ENCODE assay signal across 1 cellular context in the genomic region with DNA sequence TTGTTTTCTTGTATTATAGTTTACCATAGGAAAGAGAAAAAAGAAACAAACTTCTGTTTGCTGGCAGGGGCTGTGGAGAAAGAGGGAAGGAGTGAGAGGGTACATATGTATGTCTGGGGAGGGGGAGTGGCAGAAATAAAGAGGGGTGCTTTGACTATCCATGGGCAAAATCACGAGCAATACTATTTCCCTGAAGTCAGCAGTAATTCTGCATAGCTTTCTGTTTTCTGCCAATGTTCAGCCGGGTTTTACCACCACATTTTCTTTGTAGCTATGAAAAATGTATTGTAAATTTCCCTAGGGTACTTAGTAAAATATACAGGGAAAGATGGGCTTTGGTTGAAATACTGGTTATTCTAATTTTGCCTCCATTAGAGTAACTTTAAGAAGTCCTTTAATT.
TF ChIP-seq lines count a peak whose summit lies in the region.

No MANE protein-coding gene starts in this region.

TF ChIP-seq in GM23338, 12 proteins besides CTCF, POLR2A, EP300 and RAD21:
- no peak for TF ChIP-seq REST (IDR thresholded peaks at IDR 0.05; ENCODE audit: unreplicated experiment)
- TF ChIP-seq STAT1 (IDR thresholded peaks at IDR 0.05; ENCODE audit: unreplicated experiment): no peak
- TF ChIP-seq ZNF114 (CRISPR knock-in tag; IDR thresholded peaks at IDR 0.05): no peak
- no peak for TF ChIP-seq NANOG (IDR thresholded peaks at IDR 0.05; ENCODE audit: borderline replicate concordance)
- TF ChIP-seq EZH2 (IDR thresholded peaks at IDR 0.05; ENCODE audit: low read depth, unreplicated experiment): no peak
- TF ChIP-seq POLR2AphosphoS5 (IDR thresholded peaks at IDR 0.05; ENCODE audit: low read depth): no peak
- TF ChIP-seq JUNB (IDR thresholded peaks at IDR 0.05; ENCODE audit: unreplicated experiment): no peak
- no peak for TF ChIP-seq ZNF462 (CRISPR knock-in tag; IDR thresholded peaks at IDR 0.05)
- no peak for TF ChIP-seq EZH2phosphoT487 (IDR thresholded peaks at IDR 0.05; ENCODE audit: unreplicated experiment)
- TF ChIP-seq ZNF331 (CRISPR knock-in tag; IDR thresholded peaks at IDR 0.05; ENCODE audit: low read depth): no peak
- TF ChIP-seq ETS1 (IDR thresholded peaks at IDR 0.05): no peak
- no peak for TF ChIP-seq CREB1 (CRISPR knock-in tag; IDR thresholded peaks at IDR 0.05; ENCODE audit: low read depth)
